ENCODE assay signal across 8 cellular contexts in genomic region chr2:26970244-26970927, GRCh38. TPM values are rescaled to one million over a fixed set of nuclear protein-coding genes. Genes with fewer than 3 reads are reported as not detected.
DNase-seq lines count a peak whose midpoint lies in the region; ATAC-seq and TF ChIP-seq lines count a peak whose summit lies in the region.

TSS of gene MAPRE3 (plus strand) at chr2:26970637. CDS start at chr2:27022219, 51,582 bp downstream.

- H3K4me3 Mint-ChIP-seq in naive thymus-derived CD4-positive, alpha-beta T cell: peak within 1 kb of the TSS; percentile 83 to 97 (median 92)
- peak within 1 kb of the TSS; percentile 81 for H3K4me3 Mint-ChIP-seq in stimulated activated memory B cell treated with anti-CD40 and anti-IgM and Interleukin-4, amounts not matched to agents 10 μg/mL and 1 μg/mL and 100 μg/mL, for 72 hours

- CTCF ChIA-PET in RWPE1 (lab: Yijun Ruan, JAX): interaction anchor here (0.6 to 2.7 kb wide), 3 partner anchors 46 to 1523 kb away, joined by 3 to 11 read pairs (median 3); no protein-coding TSS in a partner anchor
- CTCF ChIA-PET in naive thymus-derived CD4-positive, alpha-beta T cell (lab: Charles Lee): interaction anchor here (0.6 to 0.7 kb wide), 4 partner anchors 9 to 303 kb away, joined by 3 to 4 read pairs (median 3); no protein-coding TSS in a partner anchor

- peak; percentile 78 for ATAC-seq in GM21619 (IDR thresholded peaks at IDR 0.05; ENCODE audit: unreplicated experiment)
- peak; percentile 93 for ATAC-seq in naive thymus-derived CD4-positive, alpha-beta T cell
- ATAC-seq in stimulated activated memory B cell treated with anti-CD40 and anti-IgM and Interleukin-4, amounts not matched to agents 10 μg/mL and 1 μg/mL and 100 μg/mL, for 72 hours: peak; percentile 94

- POLR2A ChIA-PET in RWPE1 (lab: Yijun Ruan, JAX; ENCODE audit: low non-redundant PET): no interaction called here
- POLR2A ChIA-PET in naive thymus-derived CD4-positive, alpha-beta T cell (lab: Charles Lee): no interaction called here

- H3K36me3 Mint-ChIP-seq in naive thymus-derived CD4-positive, alpha-beta T cell: no peaks in the 10 kb centered on the region
- no peaks in the 10 kb centered on the region for H3K36me3 Mint-ChIP-seq in stimulated activated memory B cell treated with anti-CD40 and anti-IgM and Interleukin-4, amounts not matched to agents 10 μg/mL and 1 μg/mL and 100 μg/mL, for 72 hours

- DNase-seq in COLO668 (lab: John Stamatoyannopoulos, UW; ENCODE audit: unreplicated experiment) (peak; percentile 86), LNCaP clone FGC (ENCODE audit: low read depth) (peak; percentile 52), RWPE1 (ENCODE audit: low spot score) (peak; percentile 89), fibroblast of pulmonary artery (ENCODE audit: low read depth) (peak; percentile 68)
- peak; percentile 66 for DNase-seq in activated effector memory CD4-positive, alpha-beta T cell treated with Interleukin-2 at 50 U/mL for 16 hours
- peak; percentile 71 to 93 (median 78) for DNase-seq in naive thymus-derived CD4-positive, alpha-beta T cell

- H3K27me3 Mint-ChIP-seq in naive thymus-derived CD4-positive, alpha-beta T cell: peaks cover 7 to 69% (median 13%) of the 10 kb centered on the region in 5 donors
- H3K27me3 Mint-ChIP-seq in stimulated activated memory B cell treated with anti-CD40 and anti-IgM and Interleukin-4, amounts not matched to agents 10 μg/mL and 1 μg/mL and 100 μg/mL, for 72 hours: peaks cover 23% of the 10 kb centered on the region

- H3K9me3 ChIP-seq in naive thymus-derived CD4-positive, alpha-beta T cell (ENCODE audit: control insufficient read depth in 2 of 3, low read length in 3 of 3): no peaks in the 10 kb centered on the region

- peak within 1 kb of the TSS; percentile 56 to 96 (median 74) for H3K27ac Mint-ChIP-seq in naive thymus-derived CD4-positive, alpha-beta T cell
- H3K27ac Mint-ChIP-seq in stimulated activated memory B cell treated with anti-CD40 and anti-IgM and Interleukin-4, amounts not matched to agents 10 μg/mL and 1 μg/mL and 100 μg/mL, for 72 hours: peak within 1 kb of the TSS; percentile 5

- no peaks in the 10 kb centered on the region for H3K36me3 ChIP-seq in naive thymus-derived CD4-positive, alpha-beta T cell (ENCODE audit: control insufficient read depth in 2 of 3, insufficient read depth in 3 of 3, low read length in 3 of 3)

- no peak for TF ChIP-seq CTCF in LNCaP clone FGC (IDR thresholded peaks at IDR 0.05; ENCODE audit: control insufficient read depth, extremely low read depth, insufficient read depth)
- no peak for TF ChIP-seq CTCF in RWPE1 (conservative IDR thresholded peaks at IDR 0.05; ENCODE audit: low read depth)
- no peak for TF ChIP-seq CTCF in fibroblast of pulmonary artery (IDR thresholded peaks at IDR 0.05; ENCODE audit: low read length, missing control alignments)

- H3K4me1 ChIP-seq in naive thymus-derived CD4-positive, alpha-beta T cell (ENCODE audit: control insufficient read depth in 2 of 2, insufficient read depth in 2 of 2, low read length in 2 of 2): peaks cover 0 to 12% of the 10 kb centered on the region in 2 donors

- intact Hi-C loops in naive thymus-derived CD4-positive, alpha-beta T cell (cut with micrococcal nuclease): loop anchor here (1.0 to 5.0 kb wide), 6 partner anchors 62 to 457 kb away; partner anchors contain the start of genes TMEM214 (in 2 of the 2), AGBL5 (in 1 of the 2), ATRAID (in 1 of the 2) and NRBP1 (in 1 of the 2)

- H3K27me3 ChIP-seq in naive thymus-derived CD4-positive, alpha-beta T cell (ENCODE audit: control insufficient read depth in 2 of 2, insufficient read depth in 2 of 2, low read length in 2 of 2): no peaks in the 10 kb centered on the region

- peaks cover 11 to 36% (median 25%) of the 10 kb centered on the region in 7 donors for H3K4me1 Mint-ChIP-seq in naive thymus-derived CD4-positive, alpha-beta T cell
- H3K4me1 Mint-ChIP-seq in stimulated activated memory B cell treated with anti-CD40 and anti-IgM and Interleukin-4, amounts not matched to agents 10 μg/mL and 1 μg/mL and 100 μg/mL, for 72 hours: peaks cover 20% of the 10 kb centered on the region

- peak within 1 kb of the TSS; percentile 65 for H3K27ac ChIP-seq in RWPE1
- peak within 1 kb of the TSS; percentile 61 for H3K27ac ChIP-seq in naive thymus-derived CD4-positive, alpha-beta T cell (ENCODE audit: low read depth, low read length)

- H3K4me3 ChIP-seq in LNCaP clone FGC (ENCODE audit: low read depth, low read length) (peak within 1 kb of the TSS; percentile 63), fibroblast of pulmonary artery (replicated peaks; ENCODE audit: low read depth, low read length) (peak within 1 kb of the TSS; percentile 74)
- H3K4me3 ChIP-seq in naive thymus-derived CD4-positive, alpha-beta T cell (ENCODE audit: low read length): peak within 1 kb of the TSS; percentile 89

- H3K9me3 Mint-ChIP-seq in naive thymus-derived CD4-positive, alpha-beta T cell: no peaks in the 10 kb centered on the region
- no peaks in the 10 kb centered on the region for H3K9me3 Mint-ChIP-seq in stimulated activated memory B cell treated with anti-CD40 and anti-IgM and Interleukin-4, amounts not matched to agents 10 μg/mL and 1 μg/mL and 100 μg/mL, for 72 hours

RNA-seq across cellular contexts. Expression of gene MAPRE3, which starts in this region (rescaled TPM):
- 1 to 10 TPM; 1.8 to 6.0 (median 4.5) TPM for total RNA-seq in naive thymus-derived CD4-positive, alpha-beta T cell
- polyA plus RNA-seq in naive thymus-derived CD4-positive, alpha-beta T cell: 1 to 10 TPM; 1.9 to 2.6 TPM

Comparison
In these comparisons a context has a peak if more than half of its experiments do, and no peak if none do; other contexts are left out.
1. Peak in every context shown above with its lines: DNase-seq, ATAC-seq, H3K4me3 ChIP-seq and H3K27ac ChIP-seq.